20 cellular contexts compared by ENCODE assay signal in the genomic region with DNA sequence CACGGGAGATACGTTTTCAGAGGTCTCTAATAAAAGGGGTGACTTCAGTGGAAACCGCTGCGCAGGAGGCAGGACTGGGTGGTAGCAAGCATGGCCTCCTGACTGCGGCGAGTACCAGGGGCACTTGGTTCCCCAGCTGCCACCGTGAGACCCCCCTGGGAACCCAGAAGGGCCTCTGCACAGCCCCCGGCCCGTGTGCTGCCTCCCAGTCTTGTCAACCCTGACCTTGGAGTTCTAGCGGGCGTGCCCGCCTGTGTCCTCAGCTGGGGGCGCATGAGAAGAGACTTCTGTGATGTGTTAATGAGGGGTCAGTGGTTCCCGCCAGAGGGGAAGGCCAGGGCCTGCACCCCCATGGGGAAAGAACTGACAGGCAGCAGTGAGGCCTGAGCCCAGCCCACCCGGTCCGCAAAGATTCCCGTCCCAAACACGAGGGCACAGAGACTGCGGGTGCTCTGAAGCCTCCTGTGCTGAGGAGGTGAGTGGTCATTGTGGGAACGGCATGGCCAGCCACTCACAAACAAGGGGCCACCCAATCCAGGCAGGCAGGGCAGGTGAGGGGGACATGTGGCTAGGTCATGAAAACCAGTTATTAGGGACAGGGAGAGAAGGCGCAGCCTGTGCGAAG.
"Had no signal": no experiment of that assay in that cellular context is flagged by ENCODE, and none has a peak within 500 bp of the region (broad histone marks: within the 10 kb centered on the region; RNA-seq: fewer than 3 reads in every experiment).

No MANE protein-coding gene starts in this region.

- H3K9me3 ChIP-seq: sigmoid colon, spleen, thyroid gland, uterus had no signal

- H3K36me3 ChIP-seq: uterus had no signal

- H3K4me3 ChIP-seq: sigmoid colon, spleen, thyroid gland, uterus had no signal

- H3K27ac ChIP-seq: brain microvascular endothelial cell, foreskin keratinocyte, sigmoid colon, spleen, thyroid gland, uterus had no signal

- H3K4me3 Mint-ChIP-seq: activated B cell treated with CpG ODN at 0.5 μM for 24 hours; activated CD8-positive, alpha-beta T cell treated with anti-CD3 and anti-CD28 coated beads for 36 hours; activated naive CD8-positive, alpha-beta T cell treated with anti-CD3 and anti-CD28 coated beads, Interleukin-2, amount 10 ng/mL, durations not matched to agents 7 days and 5 days; activated T-cell treated with anti-CD3 and anti-CD28 coated beads, Interleukin-2, amount 50 U/mL, for 72 hours; memory B cell; nephron; T-helper 2 cell treated with Interferon-gamma antibody and Interleukin-4, amounts not matched to agents 5 μg/mL and 100 μg/mL, for 36 hours had no signal

- H3K27ac Mint-ChIP-seq: activated B cell treated with CpG ODN at 0.5 μM for 24 hours; activated T-cell treated with anti-CD3 and anti-CD28 coated beads, Interleukin-2, amount 50 U/mL, for 72 hours; memory B cell; T-helper 2 cell treated with Interferon-gamma antibody and Interleukin-4, amounts not matched to agents 5 μg/mL and 100 μg/mL, for 36 hours had no signal

- H3K27me3 Mint-ChIP-seq: activated B cell treated with CpG ODN at 0.5 μM for 24 hours; activated CD8-positive, alpha-beta T cell treated with anti-CD3 and anti-CD28 coated beads for 36 hours; activated naive CD8-positive, alpha-beta T cell treated with anti-CD3 and anti-CD28 coated beads, Interleukin-2, amount 10 ng/mL, durations not matched to agents 7 days and 5 days; memory B cell had no signal

- H3K4me1 ChIP-seq: foreskin keratinocyte, sigmoid colon, thyroid gland, uterus had no signal

- H3K27me3 ChIP-seq: brain microvascular endothelial cell, foreskin keratinocyte, sigmoid colon, spleen, thyroid gland, uterus had no signal

- DNase-seq: activated B cell treated with CpG ODN at 0.5 μM for 24 hours; activated CD4-positive, alpha-beta T cell treated with anti-CD3 and anti-CD28 coated beads for 48 hours; activated CD8-positive, alpha-beta T cell treated with anti-CD3 and anti-CD28 coated beads for 36 hours; activated gamma-delta T cell treated with Interleukin-2 at 50 U/mL for 16 hours; activated naive CD8-positive, alpha-beta T cell treated with anti-CD3 and anti-CD28 coated beads, Interleukin-2, amount 10 ng/mL, durations not matched to agents 7 days and 5 days; activated T-cell treated with anti-CD3 and anti-CD28 coated beads, Interleukin-2, amount 50 U/mL, for 72 hours; brain microvascular endothelial cell; cortex of kidney; effector memory CD4-positive, alpha-beta T cell; foreskin keratinocyte; head of caudate nucleus; kidney glomerular epithelial cell; left ventricle myocardium superior; sigmoid colon; spleen; thyroid gland; uterus had no signal

- ATAC-seq: activated CD8-positive, alpha-beta T cell treated with anti-CD3 and anti-CD28 coated beads for 36 hours; activated T-cell treated with anti-CD3 and anti-CD28 coated beads, Interleukin-2, amount 50 U/mL, for 72 hours; foreskin keratinocyte had no signal

- H3K9me3 Mint-ChIP-seq: activated B cell treated with CpG ODN at 0.5 μM for 24 hours; activated CD8-positive, alpha-beta T cell treated with anti-CD3 and anti-CD28 coated beads for 36 hours; activated naive CD8-positive, alpha-beta T cell treated with anti-CD3 and anti-CD28 coated beads, Interleukin-2, amount 10 ng/mL, durations not matched to agents 7 days and 5 days; activated T-cell treated with anti-CD3 and anti-CD28 coated beads, Interleukin-2, amount 50 U/mL, for 72 hours; memory B cell; nephron; T-helper 2 cell treated with Interferon-gamma antibody and Interleukin-4, amounts not matched to agents 5 μg/mL and 100 μg/mL, for 36 hours had no signal
